19 cellular contexts compared by ENCODE assay signal in genomic region chr21:32249551-32250280, GRCh38. TPM values are rescaled to one million over a fixed set of nuclear protein-coding genes. Genes with fewer than 3 reads are reported as not detected.
DNase-seq lines count a peak whose midpoint lies in the region; TF ChIP-seq lines count a peak whose summit lies in the region.
"Had no signal": no experiment of that assay in that cellular context is flagged by ENCODE, and none has a peak within 500 bp of the region (broad histone marks: within the 10 kb centered on the region; RNA-seq: fewer than 3 reads in every experiment).

No MANE protein-coding gene starts in this region.

- TF ChIP-seq POLR2A in esophagus muscularis mucosa (IDR thresholded peaks at IDR 0.05; ENCODE audit: low read depth) = no peak

- no peak overlapping the region for H2AFZ ChIP-seq in neural progenitor cell (replicated peaks)
- H2AFZ ChIP-seq: GM23248, PC-9 had no signal

- peak; percentile 42 for DNase-seq in NCI-H2227 (lab: John Stamatoyannopoulos, UW; ENCODE audit: unreplicated experiment)
- no peak for DNase-seq in NCI-H2227 treated with DMSO at 0.1 percent for 48 hours (lab: John Stamatoyannopoulos, UW)
- peak; percentile 73 to 86 for DNase-seq in SJCRH30
- peak; percentile 50 for DNase-seq in esophagus muscularis mucosa (ENCODE audit: extremely low spot score)
- no peak for DNase-seq in neural progenitor cell (ENCODE audit: low spot score)
- no peak for DNase-seq in C1 segment of cervical spinal cord (lab: John Stamatoyannopoulos, UW)
- no peak for DNase-seq in NCI-H1694 treated with DMSO at 0.1 percent for 48 hours (lab: John Stamatoyannopoulos, UW)
- DNase-seq in GDM1 (lab: John Stamatoyannopoulos, UW) = no peak
- DNase-seq: DND-41, GM23248, IMR-90, NCI-H187 treated with DMSO at 0.1 percent for 48 hours, NCI-H526, PC-9, SHP77 treated with DMSO at 0.1 percent for 48 hours, SK-N-SH had no signal

- WGBS in esophagus muscularis mucosa = 80% methylated on average over 14 of the region's 14 CpGs

- H3K36me3 Mint-ChIP-seq in neural progenitor cell = no peaks in the 10 kb centered on the region

- peak overlapping the region; percentile 87 for H3K27ac Mint-ChIP-seq in neural progenitor cell
- H3K27ac Mint-ChIP-seq: B cell had no signal

- H3K27me3 Mint-ChIP-seq in neural progenitor cell (ENCODE audit: insufficient read depth, low read depth) = peaks cover 9% of the 10 kb centered on the region

- intact Hi-C loops in esophagus muscularis mucosa (cut with DNase I) = no loop called here

- H3K27me3 ChIP-seq in SJCRH30 (no peaks in the 10 kb centered on the region), esophagus muscularis mucosa (no peaks in the 10 kb centered on the region), neural progenitor cell (no peaks in the 10 kb centered on the region)

- H3K4me3 Mint-ChIP-seq in neural progenitor cell = peak overlapping the region; percentile 54
- H3K4me3 Mint-ChIP-seq: B cell had no signal

- H3K79me2 ChIP-seq in neural progenitor cell (ENCODE audit: low read depth) = no peaks in the 10 kb centered on the region

- TF ChIP-seq CTCF in esophagus muscularis mucosa (IDR thresholded peaks at IDR 0.05) = no peak
- TF ChIP-seq CTCF in neural progenitor cell (IDR thresholded peaks at IDR 0.05) = no peak

- H3K9me3 Mint-ChIP-seq in neural progenitor cell = peaks cover 8% of the 10 kb centered on the region

- H3K4me2 ChIP-seq in neural progenitor cell = no peak overlapping the region
- H3K4me2 ChIP-seq: PC-9, SK-N-SH had no signal

- H3K9ac ChIP-seq in neural progenitor cell = no peak overlapping the region
- H3K9ac ChIP-seq: GM23248, SK-N-SH had no signal

- H3K36me3 ChIP-seq in SJCRH30 = no peaks in the 10 kb centered on the region
- no peaks in the 10 kb centered on the region for H3K36me3 ChIP-seq in esophagus muscularis mucosa
- H3K36me3 ChIP-seq in neural progenitor cell = no peaks in the 10 kb centered on the region
- H3K36me3 ChIP-seq: HAP-1 had no signal

- peaks cover 23% of the 10 kb centered on the region for H3K4me1 ChIP-seq in SJCRH30
- H3K4me1 ChIP-seq in esophagus muscularis mucosa = peaks cover 10 to 33% (median 30%) of the 10 kb centered on the region in 4 donors
- peaks cover 17% of the 10 kb centered on the region for H3K4me1 ChIP-seq in neural progenitor cell
- H3K4me1 ChIP-seq: HAP-1 had no signal

- H3K27ac ChIP-seq in SJCRH30 (peak overlapping the region; percentile 99), esophagus muscularis mucosa (replicated peaks in 1 of 4) (no peak overlapping the region), neural progenitor cell (no peak overlapping the region)
- H3K27ac ChIP-seq: GM23248, PC-9, RWPE1 had no signal

- TF ChIP-seq EP300 in esophagus muscularis mucosa (IDR thresholded peaks at IDR 0.05) = no peak

- peaks cover 17% of the 10 kb centered on the region for H3F3A ChIP-seq in neural progenitor cell (ENCODE audit: low read depth)

- peaks cover 7% of the 10 kb centered on the region for H4K20me1 ChIP-seq in neural progenitor cell (ENCODE audit: low read depth)

- H3K4me1 Mint-ChIP-seq in neural progenitor cell = peaks cover 17% of the 10 kb centered on the region
- H3K4me1 Mint-ChIP-seq: B cell had no signal

- H3K9me3 ChIP-seq in SJCRH30 (replicated peaks) (0 out of 2 replicates have a peak, but pooled peaks cover 2% of the 10 kb centered on the region), esophagus muscularis mucosa (no peaks in the 10 kb centered on the region), neural progenitor cell (ENCODE audit: low read depth) (no peaks in the 10 kb centered on the region)
- H3K9me3 ChIP-seq: HAP-1, SK-N-SH had no signal

- H3K4me3 ChIP-seq in SJCRH30 = peak overlapping the region; percentile 39
- no peak overlapping the region for H3K4me3 ChIP-seq in esophagus muscularis mucosa
- no peak overlapping the region for H3K4me3 ChIP-seq in neural progenitor cell
- H3K4me3 ChIP-seq: GM23248, HAP-1, PC-9 had no signal

RNA-seq across cellular contexts. Expression of gene MIS18A, which starts 29.1 kb away (rescaled TPM):
- total RNA-seq in SJCRH30 (2014; rRNA removed; shearing (Covaris generic)) = 40.9 and 48.0 TPM in 2 replicates
- 1 to 10 TPM; 3.0 to 4.6 (median 3.2) TPM for total RNA-seq in esophagus muscularis mucosa
- total RNA-seq in neural progenitor cell (ENCODE audit: low replicate concordance) = 50.4 and 64.0 TPM in 2 replicates

RNA-seq across cellular contexts. Expression of gene MRAP, which starts 48.9 kb away (rescaled TPM):
- total RNA-seq in SJCRH30 (2014; rRNA removed; shearing (Covaris generic)) = not detected in 2 replicates
- not detected for total RNA-seq in esophagus muscularis mucosa
- not detected in 2 replicates for total RNA-seq in neural progenitor cell (ENCODE audit: low replicate concordance)
- total RNA-seq: B cell, GM23248, IMR-90, PC-9 had no signal

Comparison
In these comparisons a context has a peak if more than half of its experiments do, and no peak if none do; other contexts are left out.
1. DNase-seq: peak in NCI-H2227 (single experiment), SJCRH30 (2 of 2) and esophagus muscularis mucosa (single experiment); none in NCI-H2227 treated with DMSO at 0.1 percent for 48 hours (single experiment), neural progenitor cell (single experiment), C1 segment of cervical spinal cord (0 of 14), NCI-H1694 treated with DMSO at 0.1 percent for 48 hours (single experiment) and GDM1 (single experiment).